Comparison of ENCODE assay signal across 22 cellular contexts in the genomic region with DNA sequence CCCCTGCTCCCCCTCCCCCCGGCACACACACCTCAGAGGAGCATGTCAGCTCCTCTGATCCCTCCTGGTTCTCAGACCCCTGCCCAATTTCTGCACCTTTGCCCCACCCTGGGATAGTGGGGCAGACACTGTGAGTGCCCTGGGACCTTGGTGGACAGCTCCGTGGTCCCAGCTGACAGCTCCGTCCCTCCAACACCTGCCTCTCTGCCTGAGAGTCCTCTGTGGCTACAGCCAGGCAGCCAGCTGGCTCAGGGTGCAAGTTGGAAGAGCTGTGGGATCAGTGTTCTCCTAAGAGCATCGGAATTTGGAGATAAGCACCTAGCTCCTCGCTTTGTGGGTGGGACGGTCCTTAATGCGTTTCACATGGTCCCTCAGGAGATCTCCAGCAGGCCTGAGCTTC. TPM values are rescaled to one million over a fixed set of nuclear protein-coding genes. Genes with fewer than 3 reads are reported as not detected.
"Had no signal": no experiment of that assay in that cellular context is flagged by ENCODE, and none has a peak within 500 bp of the region (broad histone marks: within the 10 kb centered on the region; RNA-seq: fewer than 3 reads in every experiment).

No MANE protein-coding gene starts in this region.

- H3K27ac Mint-ChIP-seq: dendritic cell treated with granulocyte-macrophage colony-stimulating factor and Interleukin-4, amounts not matched to agents 40 ng/mL and 50 ng/mL, for 4 days; nephron had no signal

- DNase-seq: erythroblast; foreskin melanocyte; heart left ventricle; hypothalamus; left lung; mesenchymal stem cell; midbrain; naive B cell; small intestine; stimulated activated CD4-positive, alpha-beta T cell treated with anti-CD3 and anti-CD28 coated beads, Interleukin-12 subunit alpha, Interleukin-12 subunit beta, amount 100 ng/mL, for 4 hours; stimulated activated naive CD4-positive, alpha-beta T cell; stomach; substantia nigra; transverse colon had no signal

- H3K36me3 Mint-ChIP-seq: naive B cell had no signal

- H3K27ac ChIP-seq: heart left ventricle, left lung, stomach, thoracic aorta, transverse colon had no signal

- H3K4me1 ChIP-seq: left lung, stomach, transverse colon had no signal

- H3K9me3 ChIP-seq: heart left ventricle, left lung, stomach, thoracic aorta, transverse colon had no signal

- H3K4me1 Mint-ChIP-seq: nephron had no signal

- ATAC-seq: left lung had no signal

- H3K4me3 ChIP-seq: heart left ventricle, left lung, lung, stomach, thoracic aorta, transverse colon had no signal

- H3K36me3 ChIP-seq: heart left ventricle, left lung, stomach, thoracic aorta, transverse colon had no signal

- H3K4me3 Mint-ChIP-seq: dendritic cell treated with granulocyte-macrophage colony-stimulating factor and Interleukin-4, amounts not matched to agents 40 ng/mL and 50 ng/mL, for 4 days; nephron had no signal

- H3K9me3 Mint-ChIP-seq: dendritic cell treated with granulocyte-macrophage colony-stimulating factor and Interleukin-4, amounts not matched to agents 40 ng/mL and 50 ng/mL, for 4 days; nephron had no signal

- H3K27me3 ChIP-seq: heart left ventricle, left lung, stomach, transverse colon had no signal

RNA-seq across cellular contexts. Expression of a gene that starts 43.7 kb away (rescaled TPM):
- total RNA-seq: endothelial cell of umbilical vein, left lung, omental fat pad, pulmonary artery endothelial cell, stomach, transverse colon, ureter had no signal
